8 cellular contexts compared by ENCODE assay signal in genomic region chr1:203702130-203702577, GRCh38.
DNase-seq lines count a peak whose midpoint lies in the region; ATAC-seq and TF ChIP-seq lines count a peak whose summit lies in the region.

No MANE protein-coding gene starts in this region.

- H3K36me3 ChIP-seq in H7 (replicated peaks; ENCODE audit: control insufficient read depth, insufficient read depth, low read length) (no peaks in the 10 kb centered on the region; the same call in 1 of the 2 replicates), Panc1 (ENCODE audit: control insufficient read depth, insufficient read depth, low read length) (no peaks in the 10 kb centered on the region; the same call in 1 of the 2 replicates), thyroid gland (peaks cover 21 to 32% of the 10 kb centered on the region in 2 donors)

- H3K4me1 ChIP-seq in Panc1 (ENCODE audit: control insufficient read depth, insufficient read depth, low read length) (no peaks in the 10 kb centered on the region), foreskin keratinocyte (peaks cover 27% of the 10 kb centered on the region), thyroid gland (no peaks in the 10 kb centered on the region)

- DNase-seq in Ammon's horn (ENCODE audit: low spot score) (peak; percentile 78), H7 (peak; percentile 77), Panc1 (ENCODE audit: low read depth, low spot score) (peak; percentile 52), foreskin keratinocyte (peak in 1 of 2 donors; percentile 28), omental fat pad (ENCODE audit: low spot score) (peak; percentile 64), thyroid gland (peak; percentile 43 to 62), HPDE6-E6E7 (ENCODE audit: extremely low spot score) (no peak)
- peak; percentile 25 to 44 for DNase-seq in activated T-helper 1 cell treated with anti-CD3 and anti-CD28 coated beads, Interleukin-2, amount 50 U/mL, for 16 hours (ENCODE audit: low read depth in 1 of 2, low spot score in 1 of 2)

- TF ChIP-seq POLR2A in thyroid gland (IDR thresholded peaks at IDR 0.05): no peak

- CTCF ChIA-PET in Panc1 (lab: Charles Lee): interaction anchor here (0.6 to 4.7 kb wide), 8 partner anchors 76 to 492 kb away, joined by 3 to 26 read pairs (median 4); partner anchors contain the start of gene ATP2B4

- in situ Hi-C loops in Panc1 (cut with HindIII; ENCODE audit: low pct_unique_long_range_greater_than_20kb, low sequenced_read_pairs): no loop called here

- ATAC-seq in Panc1 (peak; percentile 86), foreskin keratinocyte (peak; percentile 16), omental fat pad (ENCODE audit: low FRiP score) (no peak)

- 100% methylated on average over 1 of the region's 1 CpG for WGBS in thyroid gland, 2 donors

- BruUV-seq in Panc1 (replicated peaks; lab: Mats Ljungman, UMichigan): no TSS peak

- H3K4me3 ChIP-seq in H7 (ENCODE audit: insufficient read depth, low read depth, low read length): no peak overlapping the region
- no peak overlapping the region for H3K4me3 ChIP-seq in Panc1 (ENCODE audit: low read depth in 2 of 2, low read length in 2 of 2)
- no peak overlapping the region for H3K4me3 ChIP-seq in thyroid gland (replicated peaks in 1 of 3)

- no peak overlapping the region for H3K27ac ChIP-seq in Panc1 (ENCODE audit: low read length)
- H3K27ac ChIP-seq in foreskin keratinocyte: peak overlapping the region; percentile 30
- H3K27ac ChIP-seq in thyroid gland: no peak overlapping the region

- intact Hi-C loops in Panc1 (cut with micrococcal nuclease; ENCODE audit: unreplicated experiment): loop anchor here (5.0 kb wide), 1 partner anchor 360 kb away; no protein-coding TSS in a partner anchor
- intact Hi-C loops in thyroid gland (cut with DNase I): loop anchor here (2.0 kb wide), 1 partner anchor 199 kb away; no protein-coding TSS in a partner anchor

- H3K27me3 ChIP-seq in H7 (ENCODE audit: control insufficient read depth, insufficient read depth, low read length) (no peaks in the 10 kb centered on the region), Panc1 (ENCODE audit: control insufficient read depth, insufficient read depth, low read length) (no peaks in the 10 kb centered on the region), foreskin keratinocyte (no peaks in the 10 kb centered on the region), thyroid gland (no peaks in the 10 kb centered on the region)

- TF ChIP-seq CTCF in Panc1 (IDR thresholded peaks at IDR 0.05) (peak; percentile 84), foreskin keratinocyte (conservative IDR thresholded peaks at IDR 0.05) (peak; percentile 86), omental fat pad (IDR thresholded peaks at IDR 0.05) (peak in 2 of 3 donors; percentile 5 to 92), thyroid gland (IDR thresholded peaks at IDR 0.05) (peak; percentile 63 to 98 (median 84))

- POLR2A ChIA-PET in Panc1 (lab: Charles Lee): no interaction called here

- H3K9me3 ChIP-seq in Panc1 (ENCODE audit: control insufficient read depth, insufficient read depth, low read depth, low read length) (no peaks in the 10 kb centered on the region), thyroid gland (no peaks in the 10 kb centered on the region)
